ENCODE assay signal across 9 cellular contexts in genomic region chr22:44664149-44664548, GRCh38. TPM values are rescaled to one million over a fixed set of nuclear protein-coding genes. Genes with fewer than 3 reads are reported as not detected.
A peak's percentile ranks its signal among the peaks of the same experiment; 100 is the strongest.
DNase-seq lines count a peak whose midpoint lies in the region; ATAC-seq, FAIRE-seq and TF ChIP-seq lines count a peak whose summit lies in the region.
"Had no signal": no experiment of that assay in that cellular context is flagged by ENCODE, and none has a peak within 500 bp of the region (broad histone marks: within the 10 kb centered on the region; RNA-seq: fewer than 3 reads in every experiment).

No MANE protein-coding gene starts in this region.

- intact Hi-C loops in breast epithelium (cut with DNase I; ENCODE audit: low total_unique reads) (no loop called here), mammary epithelial cell (cut with micrococcal nuclease) (no loop called here), kidney (cut with DNase I) (no loop called here)

- peaks cover 50% of the 10 kb centered on the region for H3K4me1 Mint-ChIP-seq in activated naive CD8-positive, alpha-beta T cell (ENCODE audit: low read depth)

- dilution Hi-C loops in mammary epithelial cell (cut with HindIII; ENCODE audit: low sequenced_read_pairs) = no loop called here

- no peak for TF ChIP-seq CTCF in breast epithelium (IDR thresholded peaks at IDR 0.05)
- no peak for TF ChIP-seq CTCF in mammary epithelial cell (conservative IDR thresholded peaks at IDR 0.05 in 1 of 2, IDR thresholded peaks at IDR 0.05 in 1 of 2; ENCODE audit: extremely low read depth in 1 of 2, insufficient read depth in 1 of 2, low read depth in 1 of 2, low read length in 2 of 2)
- TF ChIP-seq CTCF in kidney (IDR thresholded peaks at IDR 0.05; ENCODE audit: borderline replicate concordance, extremely low read depth, insufficient read depth) = no peak

- no peaks in the 10 kb centered on the region for H3K79me2 ChIP-seq in mammary epithelial cell (ENCODE audit: insufficient read depth, low read length)

- no peak for FAIRE-seq in kidney (lab: Jason Lieb, UNC)
- FAIRE-seq: keratinocyte had no signal

- H3K4me2 ChIP-seq in mammary epithelial cell (ENCODE audit: insufficient read depth, low read depth, low read length) = no peak overlapping the region

- H3K36me3 ChIP-seq in breast epithelium (no peaks in the 10 kb centered on the region), mammary epithelial cell (ENCODE audit: insufficient read depth, low read length) (no peaks in the 10 kb centered on the region), kidney (ENCODE audit: control insufficient read depth in 1 of 2, insufficient read depth in 2 of 2, low read length in 2 of 2) (no peaks in the 10 kb centered on the region)

- H3K4me3 ChIP-seq in breast epithelium = no peak overlapping the region
- H3K4me3 ChIP-seq in mammary epithelial cell (replicated peaks in 1 of 3; ENCODE audit: insufficient read depth in 1 of 3, low read depth in 2 of 3, low read length in 3 of 3) = no peak overlapping the region
- H3K4me3 ChIP-seq in kidney (ENCODE audit: low read length in 2 of 2) = no peak overlapping the region

- H3K9ac ChIP-seq in mammary epithelial cell (ENCODE audit: insufficient read depth, low read length) (no peak overlapping the region), kidney (ENCODE audit: low read length in 2 of 2) (no peak overlapping the region)

- H3K36me3 Mint-ChIP-seq in activated naive CD8-positive, alpha-beta T cell = no peaks in the 10 kb centered on the region

- H3K9me3 ChIP-seq in breast epithelium = no peaks in the 10 kb centered on the region
- H3K9me3 ChIP-seq in mammary epithelial cell (replicated peaks; ENCODE audit: insufficient read depth, low read length) = no peaks in the 10 kb centered on the region
- no peaks in the 10 kb centered on the region for H3K9me3 ChIP-seq in kidney (ENCODE audit: control insufficient read depth in 1 of 2, low read length in 2 of 2)

- no peaks in the 10 kb centered on the region for H4K20me1 ChIP-seq in mammary epithelial cell (ENCODE audit: insufficient read depth, low read length)

- no peak overlapping the region for H2AFZ ChIP-seq in mammary epithelial cell (ENCODE audit: low read depth, low read length)

- ATAC-seq in GM18873 (IDR thresholded peaks at IDR 0.05; ENCODE audit: low FRiP score, unreplicated experiment) (no peak), GM21390 (IDR thresholded peaks at IDR 0.05; ENCODE audit: unreplicated experiment) (no peak)

- H3K27me3 ChIP-seq in breast epithelium = no peaks in the 10 kb centered on the region
- peaks cover 11% of the 10 kb centered on the region for H3K27me3 ChIP-seq in mammary epithelial cell (ENCODE audit: insufficient read depth, low read length)

- no peaks in the 10 kb centered on the region for H3K27me3 Mint-ChIP-seq in activated naive CD8-positive, alpha-beta T cell

- no TSS peak for BruUV-seq in mammary epithelial cell (replicated peaks; lab: Mats Ljungman, UMichigan)

- H3K4me1 ChIP-seq in breast epithelium = no peaks in the 10 kb centered on the region
- H3K4me1 ChIP-seq in mammary epithelial cell (ENCODE audit: insufficient read depth, low read length) = no peaks in the 10 kb centered on the region
- H3K4me1 ChIP-seq in kidney (ENCODE audit: control insufficient read depth in 1 of 2, insufficient read depth in 1 of 2, low read depth in 1 of 2, low read length in 2 of 2) = peaks cover 0 to 16% of the 10 kb centered on the region in 2 donors

- peak in 1 of 2 donors; percentile 49 for DNase-seq in breast epithelium (ENCODE audit: low spot score in 2 of 2)
- DNase-seq in mammary epithelial cell = no peak
- peak; percentile 87 for DNase-seq in kidney
- peak; percentile 64 for DNase-seq in stimulated activated CD8-positive, alpha-beta memory T cell treated with anti-CD3 and anti-CD28 coated beads, Interleukin-4, amount 100 ng/mL, for 48 hours
- no peak for DNase-seq in LoVo (ENCODE audit: low spot score)

- in situ Hi-C loops in mammary epithelial cell (cut with MboI; ENCODE audit: low sequenced_read_pairs in 2 of 2) = no loop called here

- H3K27ac Mint-ChIP-seq in activated naive CD8-positive, alpha-beta T cell = peak overlapping the region; percentile 70

- H3K9me3 Mint-ChIP-seq in activated naive CD8-positive, alpha-beta T cell (ENCODE audit: low read depth) = no peaks in the 10 kb centered on the region

- H3K27ac ChIP-seq in breast epithelium (peak overlapping the region; percentile 29 to 75), mammary epithelial cell (ENCODE audit: insufficient read depth, low read depth, low read length) (no peak overlapping the region), kidney (ENCODE audit: low read depth in 2 of 2, low read length in 2 of 2) (peak overlapping the region; percentile 43 to 47)

- 63% methylated on average over 10 of the region's 11 CpGs for WGBS in mammary epithelial cell (ENCODE audit: low coverage, missing lambda C conversion rate)

- H3K4me3 Mint-ChIP-seq in activated naive CD8-positive, alpha-beta T cell = peak overlapping the region; percentile 30

- no peak for TF ChIP-seq POLR2A in breast epithelium (IDR thresholded peaks at IDR 0.05)

- CTCF ChIA-PET in mammary epithelial cell (lab: Charles Lee; ENCODE audit: low non-redundant PET) = no interaction called here

RNA-seq across cellular contexts. Expression of gene PRR5, which starts 37.9 kb away (rescaled TPM):
- total RNA-seq in breast epithelium (10 to 100 TPM; 23.7 to 39.5 (median 29.5) TPM), mammary epithelial cell (10 to 100 TPM; 13.0 to 19.9 TPM), kidney (24.0 TPM)
- polyA plus RNA-seq in mammary epithelial cell (12.9 TPM), kidney (ENCODE audit: insufficient read depth, low read depth, low replicate concordance) (46.0 TPM)
- polyA minus RNA-seq in mammary epithelial cell = 9.1 TPM

Comparison
In these comparisons a context has a peak if more than half of its experiments do, and no peak if none do; other contexts are left out.
1. DNase-seq: peak in kidney (single experiment) and stimulated activated CD8-positive, alpha-beta memory T cell treated with anti-CD3 and anti-CD28 coated beads, Interleukin-4, amount 100 ng/mL, for 48 hours (single experiment); none in mammary epithelial cell (single experiment) and LoVo (single experiment).